Comparison of ENCODE assay signal across 16 cellular contexts in genomic region chr3:98190911-98191310, GRCh38. TPM values are rescaled to one million over a fixed set of nuclear protein-coding genes. Genes with fewer than 3 reads are reported as not detected.
"Had no signal": no experiment of that assay in that cellular context is flagged by ENCODE, and none has a peak within 500 bp of the region (broad histone marks: within the 10 kb centered on the region; RNA-seq: fewer than 3 reads in every experiment).

No MANE protein-coding gene starts in this region.

RNA-seq across cellular contexts. Expression of gene OR5H15, which starts 24.4 kb away (rescaled TPM):
- total RNA-seq: stomach, subcutaneous adipose tissue, suprapubic skin, temporal lobe, testis, thoracic aorta, thyroid gland, tibial nerve, transverse colon, upper lobe of left lung, upper lobe of right lung, ureter, urinary bladder, uterus, vagina had no signal
- polyA plus RNA-seq: stomach, thymus, urinary bladder had no signal

RNA-seq across cellular contexts. Expression of gene OR5H14, which starts 43.6 kb away (rescaled TPM):
- total RNA-seq: stomach, subcutaneous adipose tissue, suprapubic skin, temporal lobe, thoracic aorta, thyroid gland, tibial nerve, transverse colon, upper lobe of left lung, upper lobe of right lung, ureter, urinary bladder, uterus, vagina had no signal
- polyA plus RNA-seq: stomach, thymus, urinary bladder had no signal
